Comparison of ENCODE assay signal across 35 cellular contexts in genomic region chr7:127338122-127338521, GRCh38.
"Had no signal": no experiment of that assay in that cellular context is flagged by ENCODE, and none has a peak within 500 bp of the region (broad histone marks: within the 10 kb centered on the region; RNA-seq: fewer than 3 reads in every experiment).

No MANE protein-coding gene starts in this region.

- DNase-seq: activated B cell treated with CpG ODN at 0.5 μM for 24 hours; activated CD4-positive, alpha-beta memory T cell treated with anti-CD3 and anti-CD28 coated beads, Interleukin-2, amount 10 ng/mL, durations not matched to agents 7 days and 5 days; activated CD4-positive, alpha-beta T cell treated with anti-CD3 and anti-CD28 coated beads for 1 hour; activated CD4-positive, alpha-beta T cell treated with anti-CD3 and anti-CD28 coated beads for 36 hours; activated CD4-positive, alpha-beta T cell treated with anti-CD3 and anti-CD28 coated beads for 48 hours; activated CD4-positive, alpha-beta T cell treated with anti-CD3 and anti-CD28 coated beads, Interleukin-2, amount 50 U/mL, for 1 hour; activated CD4-positive, alpha-beta T cell treated with anti-CD3 and anti-CD28 coated beads, Interleukin-2, amount 50 U/mL, for 4 hours; activated CD8-positive, alpha-beta memory T cell treated with anti-CD3 and anti-CD28 coated beads for 24 hours; activated CD8-positive, alpha-beta memory T cell treated with anti-CD3 and anti-CD28 coated beads, Interleukin-2, amount 10 ng/mL, durations not matched to agents 7 days and 5 days; activated CD8-positive, alpha-beta memory T cell treated with anti-CD3 and anti-CD28 coated beads, Interleukin-2, amount 50 U/mL, for 48 hours; activated CD8-positive, alpha-beta T cell treated with anti-CD3 and anti-CD28 coated beads, Interleukin-2, amount 10 ng/mL, durations not matched to agents 7 days and 5 days; activated effector memory CD4-positive, alpha-beta T cell treated with Interleukin-2 at 50 U/mL for 16 hours; activated gamma-delta T cell; activated naive CD4-positive, alpha-beta T cell treated with anti-CD3 and anti-CD28 coated beads, Interleukin-2, amount 10 ng/mL, durations not matched to agents 7 days and 5 days; activated naive CD4-positive, alpha-beta T cell treated with Interleukin-2 at 50 U/mL for 16 hours; activated naive CD8-positive, alpha-beta T cell treated with anti-CD3 and anti-CD28 coated beads, Interleukin-2, amount 10 ng/mL, durations not matched to agents 7 days and 5 days; activated naive CD8-positive, alpha-beta T cell treated with anti-CD3 and anti-CD28 coated beads, Interleukin-2, amount 50 U/mL, for 24 hours; activated T-cell treated with anti-CD3 and anti-CD28 coated beads, Interleukin-2, amount 50 U/mL, for 24 hours; activated T-cell treated with anti-CD3 and anti-CD28 coated beads, Interleukin-2, amount 50 U/mL, for 48 hours; amygdala; anterior cingulate cortex; central memory CD4-positive, alpha-beta T cell; SW 1271; T-helper 1 cell; T-helper 2 cell; T-helper 9 cell had no signal

- H3K27me3 ChIP-seq: ascending aorta had no signal

- H3K36me3 Mint-ChIP-seq: activated naive CD4-positive, alpha-beta T cell treated with anti-CD3 and anti-CD28 coated beads, Interleukin-2, amount 10 ng/mL, durations not matched to agents 7 days and 5 days; activated naive CD8-positive, alpha-beta T cell treated with anti-CD3 and anti-CD28 coated beads, Interleukin-2, amount 10 ng/mL, durations not matched to agents 7 days and 5 days; brain had no signal

- H3K4me3 Mint-ChIP-seq: activated B cell treated with CpG ODN at 0.5 μM for 24 hours; activated CD4-positive, alpha-beta memory T cell treated with anti-CD3 and anti-CD28 coated beads, Interleukin-2, amount 10 ng/mL, durations not matched to agents 7 days and 5 days; activated CD4-positive, alpha-beta T cell treated with anti-CD3 and anti-CD28 coated beads for 36 hours; activated CD8-positive, alpha-beta memory T cell treated with anti-CD3 and anti-CD28 coated beads, Interleukin-2, amount 10 ng/mL, durations not matched to agents 7 days and 5 days; activated CD8-positive, alpha-beta T cell treated with anti-CD3 and anti-CD28 coated beads, Interleukin-2, amount 10 ng/mL, durations not matched to agents 7 days and 5 days; activated naive CD4-positive, alpha-beta T cell treated with anti-CD3 and anti-CD28 coated beads, Interleukin-2, amount 10 ng/mL, durations not matched to agents 7 days and 5 days; activated naive CD4-positive, alpha-beta T cell treated with anti-CD3 and anti-CD28 coated beads, Interleukin-2, amount 50 U/mL, for 24 hours; activated naive CD8-positive, alpha-beta T cell; activated naive CD8-positive, alpha-beta T cell treated with anti-CD3 and anti-CD28 coated beads, Interleukin-2, amount 10 ng/mL, durations not matched to agents 7 days and 5 days; activated naive CD8-positive, alpha-beta T cell treated with anti-CD3 and anti-CD28 coated beads, Interleukin-2, amount 50 U/mL, for 24 hours; activated T-cell treated with anti-CD3 and anti-CD28 coated beads, Interleukin-2, amount 50 U/mL, for 24 hours; brain; T-helper 1 cell treated with Interleukin-12 subunit alpha and Interleukin-12 subunit beta and Interleukin-4 antibody, amounts not matched to agents 30 μg/mL and 1 μg/mL, for 36 hours; T-helper 2 cell treated with Interferon-gamma antibody and Interleukin-4, amounts not matched to agents 5 μg/mL and 100 μg/mL, for 36 hours had no signal

- H3K9me3 Mint-ChIP-seq: activated B cell treated with CpG ODN at 0.5 μM for 24 hours; activated naive CD4-positive, alpha-beta T cell treated with anti-CD3 and anti-CD28 coated beads, Interleukin-2, amount 50 U/mL, for 24 hours; activated naive CD8-positive, alpha-beta T cell treated with anti-CD3 and anti-CD28 coated beads, Interleukin-2, amount 50 U/mL, for 24 hours; activated T-cell treated with anti-CD3 and anti-CD28 coated beads, Interleukin-2, amount 50 U/mL, for 24 hours; T-helper 2 cell treated with Interferon-gamma antibody and Interleukin-4, amounts not matched to agents 5 μg/mL and 100 μg/mL, for 36 hours had no signal

- H3K4me1 Mint-ChIP-seq: activated B cell treated with CpG ODN at 0.5 μM for 24 hours; activated CD4-positive, alpha-beta memory T cell treated with anti-CD3 and anti-CD28 coated beads, Interleukin-2, amount 10 ng/mL, durations not matched to agents 7 days and 5 days; activated CD4-positive, alpha-beta T cell treated with anti-CD3 and anti-CD28 coated beads for 36 hours; activated CD8-positive, alpha-beta memory T cell treated with anti-CD3 and anti-CD28 coated beads, Interleukin-2, amount 10 ng/mL, durations not matched to agents 7 days and 5 days; activated naive CD4-positive, alpha-beta T cell treated with anti-CD3 and anti-CD28 coated beads, Interleukin-2, amount 10 ng/mL, durations not matched to agents 7 days and 5 days; activated naive CD4-positive, alpha-beta T cell treated with anti-CD3 and anti-CD28 coated beads, Interleukin-2, amount 50 U/mL, for 24 hours; activated naive CD8-positive, alpha-beta T cell treated with anti-CD3 and anti-CD28 coated beads, Interleukin-2, amount 10 ng/mL, durations not matched to agents 7 days and 5 days; activated naive CD8-positive, alpha-beta T cell treated with anti-CD3 and anti-CD28 coated beads, Interleukin-2, amount 50 U/mL, for 24 hours; brain had no signal

- H3K27ac ChIP-seq: ascending aorta, cardiac muscle cell, VCaP had no signal

- H3K36me3 ChIP-seq: ascending aorta, cardiac muscle cell had no signal

- ATAC-seq: activated CD4-positive, alpha-beta T cell treated with anti-CD3 and anti-CD28 coated beads for 36 hours; activated CD8-positive, alpha-beta memory T cell treated with anti-CD3 and anti-CD28 coated beads, Interleukin-2, amount 10 ng/mL, durations not matched to agents 7 days and 5 days; activated CD8-positive, alpha-beta T cell treated with anti-CD3 and anti-CD28 coated beads, Interleukin-2, amount 10 ng/mL, durations not matched to agents 7 days and 5 days; activated naive CD8-positive, alpha-beta T cell treated with anti-CD3 and anti-CD28 coated beads, Interleukin-2, amount 50 U/mL, for 24 hours had no signal

- H3K4me3 ChIP-seq: ascending aorta, cardiac muscle cell had no signal

- H3K4me1 ChIP-seq: ascending aorta had no signal

- H3K27ac Mint-ChIP-seq: activated B cell treated with CpG ODN at 0.5 μM for 24 hours; activated CD4-positive, alpha-beta memory T cell treated with anti-CD3 and anti-CD28 coated beads, Interleukin-2, amount 10 ng/mL, durations not matched to agents 7 days and 5 days; activated CD4-positive, alpha-beta T cell treated with anti-CD3 and anti-CD28 coated beads for 36 hours; activated CD8-positive, alpha-beta memory T cell treated with anti-CD3 and anti-CD28 coated beads, Interleukin-2, amount 10 ng/mL, durations not matched to agents 7 days and 5 days; activated CD8-positive, alpha-beta T cell treated with anti-CD3 and anti-CD28 coated beads, Interleukin-2, amount 10 ng/mL, durations not matched to agents 7 days and 5 days; activated naive CD4-positive, alpha-beta T cell treated with anti-CD3 and anti-CD28 coated beads, Interleukin-2, amount 10 ng/mL, durations not matched to agents 7 days and 5 days; activated naive CD4-positive, alpha-beta T cell treated with anti-CD3 and anti-CD28 coated beads, Interleukin-2, amount 50 U/mL, for 24 hours; activated naive CD8-positive, alpha-beta T cell; activated naive CD8-positive, alpha-beta T cell treated with anti-CD3 and anti-CD28 coated beads, Interleukin-2, amount 10 ng/mL, durations not matched to agents 7 days and 5 days; activated naive CD8-positive, alpha-beta T cell treated with anti-CD3 and anti-CD28 coated beads, Interleukin-2, amount 50 U/mL, for 24 hours; activated T-cell treated with anti-CD3 and anti-CD28 coated beads, Interleukin-2, amount 50 U/mL, for 24 hours; activated T-helper 2 cell treated with anti-CD3 and anti-CD28 coated beads, Interferon-gamma antibody, Interleukin-2, Interleukin-4, amounts not matched to agents 10 μg/mL and 5 μg/mL and 100 μg/mL, durations not matched to agents 14 hours and 24 hours and 36 hours; brain; T-helper 1 cell treated with Interleukin-12 subunit alpha and Interleukin-12 subunit beta and Interleukin-4 antibody, amounts not matched to agents 30 μg/mL and 1 μg/mL, for 36 hours; T-helper 2 cell treated with Interferon-gamma antibody and Interleukin-4, amounts not matched to agents 5 μg/mL and 100 μg/mL, for 36 hours had no signal

- H3K9me3 ChIP-seq: ascending aorta had no signal
